Comparison of ENCODE assay signal across 16 cellular contexts in genomic region chr7:37283701-37284100, GRCh38.
A peak's percentile ranks its signal among the peaks of the same experiment; 100 is the strongest.
DNase-seq lines count a peak whose midpoint lies in the region; ATAC-seq and TF ChIP-seq lines count a peak whose summit lies in the region.
"Had no signal": no experiment of that assay in that cellular context is flagged by ENCODE, and none has a peak within 500 bp of the region (broad histone marks: within the 10 kb centered on the region; RNA-seq: fewer than 3 reads in every experiment).

No MANE protein-coding gene starts in this region.

- H3K4me1 ChIP-seq in right atrium auricular region (peaks cover 0 to 57% of the 10 kb centered on the region in 2 donors), heart right ventricle (peaks cover 4 to 67% (median 50%) of the 10 kb centered on the region in 9 donors)

- no peak for ATAC-seq in heart right ventricle
- ATAC-seq in HG03521 (IDR thresholded peaks at IDR 0.05; ENCODE audit: unreplicated experiment) = no peak
- ATAC-seq in left colon = no peak

- H3K36me3 ChIP-seq in right atrium auricular region (no peaks in the 10 kb centered on the region), heart right ventricle (no peaks in the 10 kb centered on the region)
- H3K36me3 ChIP-seq: MG63 had no signal

- intact Hi-C loops in heart right ventricle (cut with DNase I) = loop anchor here in 8 of 10 donors (1.0 to 10.0 kb wide), 9 partner anchors 71 to 229 kb away; partner anchors contain the start of gene ELMO1 (in 4 of the 8)
- intact Hi-C loops in left colon (cut with DNase I, micrococcal nuclease) = no loop called here

- peaks cover 8% of the 10 kb centered on the region for H3K9me3 Mint-ChIP-seq in glutamatergic neuron (ENCODE audit: unreplicated experiment)

- no peaks in the 10 kb centered on the region for H3K9me3 ChIP-seq in right atrium auricular region
- H3K9me3 ChIP-seq in heart right ventricle = peaks cover 0 to 3% (median 0%) of the 10 kb centered on the region in 11 donors
- H3K9me3 ChIP-seq: MG63 had no signal

- TF ChIP-seq CTCF in right atrium auricular region (IDR thresholded peaks at IDR 0.05) (no peak), heart right ventricle (IDR thresholded peaks at IDR 0.05) (no peak), glutamatergic neuron (IDR thresholded peaks at IDR 0.05; ENCODE audit: partially characterized antibody, unreplicated experiment) (no peak)

- no peaks in the 10 kb centered on the region for H3K36me3 Mint-ChIP-seq in glutamatergic neuron (ENCODE audit: unreplicated experiment)

- H3K27ac ChIP-seq in right atrium auricular region (peak overlapping the region; percentile 14 to 24), heart right ventricle (peak overlapping the region in 5 of 10 donors; percentile 6 to 59 (median 33)), substantia nigra (ENCODE audit: low read depth, low read length, poor library complexity, severe bottlenecking) (peak overlapping the region; percentile 94)
- H3K27ac ChIP-seq: BLaER1, PC-9 had no signal

- WGBS in heart right ventricle, 2 donors = 88 to 90% methylated on average over 6 of the region's 6 CpGs

- H3K27me3 ChIP-seq in right atrium auricular region (no peaks in the 10 kb centered on the region), heart right ventricle (no peaks in the 10 kb centered on the region)
- H3K27me3 ChIP-seq: BLaER1, MG63 had no signal

- no peak overlapping the region for H3K4me3 Mint-ChIP-seq in glutamatergic neuron (ENCODE audit: unreplicated experiment)

- peaks cover 2% of the 10 kb centered on the region for H3K27me3 Mint-ChIP-seq in glutamatergic neuron (ENCODE audit: unreplicated experiment)

- no peak for DNase-seq in right atrium auricular region (ENCODE audit: low spot score)
- no peak for DNase-seq in heart right ventricle
- DNase-seq in glutamatergic neuron = no peak
- DNase-seq in substantia nigra (lab: John Stamatoyannopoulos, UW) = no peak
- DNase-seq in stimulated activated naive CD4-positive, alpha-beta T cell treated with Interleukin-2 at 50 U/mL for 16 hours (lab: John Stamatoyannopoulos, UW) = no peak
- no peak for DNase-seq in left colon
- DNase-seq in amniotic stem cell (lab: John Stamatoyannopoulos, UW) = no peak
- DNase-seq: DMS 273 treated with DMSO at 0.1 percent for 48 hours, MG63, NCI-H1092 treated with DMSO at 0.1 percent for 48 hours, NCI-H1694, NCI-H2227 treated with DMSO at 0.1 percent for 48 hours, NCI-H524, PC-9 had no signal

- peak overlapping the region; percentile 33 for H3K27ac Mint-ChIP-seq in glutamatergic neuron (ENCODE audit: unreplicated experiment)

- H3K4me3 ChIP-seq in right atrium auricular region (no peak overlapping the region), heart right ventricle (no peak overlapping the region)
- H3K4me3 ChIP-seq: BLaER1, MG63, PC-9 had no signal

- H3K4me1 Mint-ChIP-seq in glutamatergic neuron (ENCODE audit: low read depth, unreplicated experiment) = peaks cover 35% of the 10 kb centered on the region

Comparison
In these comparisons a context has a peak if more than half of its experiments do, and no peak if none do; other contexts are left out.
1. intact Hi-C loops: an anchor here in heart right ventricle (1.0 to 10.0 kb wide); none called in left colon.